ENCODE assay signal across 8 cellular contexts in genomic region chr16:89037261-89038152, GRCh38. TPM values are rescaled to one million over a fixed set of nuclear protein-coding genes. Genes with fewer than 3 reads are reported as not detected.
DNase-seq lines count a peak whose midpoint lies in the region; ATAC-seq and TF ChIP-seq lines count a peak whose summit lies in the region.

No MANE protein-coding gene starts in this region.

- DNase-seq in A673 (ENCODE audit: low spot score) = peak; percentile 54
- DNase-seq in activated naive CD4-positive, alpha-beta T cell treated with anti-CD3 and anti-CD28 coated beads for 36 hours = peak; percentile 56
- peak; percentile 39 for DNase-seq in iris pigment epithelial cell (ENCODE audit: low read depth)
- DNase-seq in stimulated activated naive CD4-positive, alpha-beta T cell treated with Interleukin-2 at 50 U/mL for 16 hours (lab: John Stamatoyannopoulos, UW) = no peak

- no peak overlapping the region for H3K27ac ChIP-seq in A673 (ENCODE audit: low read depth, low read length, poor library complexity, severe bottlenecking)

- POLR2A ChIA-PET in A673 (lab: Charles Lee; ENCODE audit: low non-redundant PET) = no interaction called here

- no peak overlapping the region for H3K4me3 ChIP-seq in A673 (ENCODE audit: low read depth, low read length, poor library complexity, severe bottlenecking)

- H3K27ac Mint-ChIP-seq in IgD-negative memory B cell = peak overlapping the region in 1 of 3 donors; percentile 79
- H3K27ac Mint-ChIP-seq in activated naive CD4-positive, alpha-beta T cell treated with anti-CD3 and anti-CD28 coated beads for 36 hours = no peak overlapping the region

- H3K4me1 ChIP-seq in A673 (ENCODE audit: insufficient read depth, low read length, poor library complexity, severe bottlenecking) = no peaks in the 10 kb centered on the region

- no peaks in the 10 kb centered on the region for H3K9me3 Mint-ChIP-seq in IgD-negative memory B cell
- H3K9me3 Mint-ChIP-seq in activated naive CD4-positive, alpha-beta T cell treated with anti-CD3 and anti-CD28 coated beads for 36 hours = no peaks in the 10 kb centered on the region

- ATAC-seq in HG03039 (IDR thresholded peaks at IDR 0.05; ENCODE audit: unreplicated experiment) = no peak
- ATAC-seq in GM18498 (IDR thresholded peaks at IDR 0.05; ENCODE audit: unreplicated experiment) = no peak
- no peak for ATAC-seq in HG03108 (IDR thresholded peaks at IDR 0.05; ENCODE audit: unreplicated experiment)

- TF ChIP-seq CTCF in A673 (conservative IDR thresholded peaks at IDR 0.05; ENCODE audit: low read depth, low read length) = no peak

- H3K9me3 ChIP-seq in A673 (ENCODE audit: low read depth, low read length, poor library complexity, severe bottlenecking) = no peaks in the 10 kb centered on the region

- H3K27me3 Mint-ChIP-seq in IgD-negative memory B cell = peaks cover 12% of the 10 kb centered on the region
- H3K27me3 Mint-ChIP-seq in activated naive CD4-positive, alpha-beta T cell treated with anti-CD3 and anti-CD28 coated beads for 36 hours (ENCODE audit: low read depth) = peaks cover 2% of the 10 kb centered on the region

- peak overlapping the region in 3 of 4 donors; percentile 35 to 69 (median 61) for H3K4me3 Mint-ChIP-seq in IgD-negative memory B cell
- no peak overlapping the region for H3K4me3 Mint-ChIP-seq in activated naive CD4-positive, alpha-beta T cell treated with anti-CD3 and anti-CD28 coated beads for 36 hours

- peaks cover 49% of the 10 kb centered on the region for H3K27me3 ChIP-seq in A673 (replicated peaks; ENCODE audit: insufficient read depth, low read depth, low read length, poor library complexity)

- BruUV-seq in A673 (replicated peaks; lab: Mats Ljungman, UMichigan) = no TSS peak

- no peaks in the 10 kb centered on the region for H3K36me3 ChIP-seq in A673 (ENCODE audit: insufficient read depth, low read length, poor library complexity, severe bottlenecking)

- H3K4me1 Mint-ChIP-seq in IgD-negative memory B cell = peaks cover 7 to 16% (median 9%) of the 10 kb centered on the region in 3 donors
- H3K4me1 Mint-ChIP-seq in activated naive CD4-positive, alpha-beta T cell treated with anti-CD3 and anti-CD28 coated beads for 36 hours (ENCODE audit: low read depth) = peaks cover 32% of the 10 kb centered on the region

- no peaks in the 10 kb centered on the region for H3K36me3 Mint-ChIP-seq in IgD-negative memory B cell
- no peaks in the 10 kb centered on the region for H3K36me3 Mint-ChIP-seq in activated naive CD4-positive, alpha-beta T cell treated with anti-CD3 and anti-CD28 coated beads for 36 hours (ENCODE audit: low read depth)

- CTCF ChIA-PET in A673 (lab: Charles Lee) = no interaction called here
- CTCF ChIA-PET in activated naive CD4-positive, alpha-beta T cell treated with anti-CD3 and anti-CD28 coated beads for 36 hours (lab: Charles Lee) = no interaction called here

- intact Hi-C loops in A673 (cut with micrococcal nuclease; ENCODE audit: unreplicated experiment) = no loop called here
- intact Hi-C loops in activated naive CD4-positive, alpha-beta T cell treated with anti-CD3 and anti-CD28 coated beads for 36 hours (cut with micrococcal nuclease) = no loop called here

RNA-seq across cellular contexts. Expression of gene ACSF3, which starts 56.1 kb away (rescaled TPM):
- total RNA-seq in A673 (2021) = 27.7 and 37.0 TPM in 2 replicates
- polyA plus RNA-seq in IgD-negative memory B cell = 53.9 TPM
- total RNA-seq in activated naive CD4-positive, alpha-beta T cell treated with anti-CD3 and anti-CD28 coated beads for 36 hours = 10 to 100 TPM; 26.1 to 26.7 TPM
